ENCODE assay signal across 8 cellular contexts in the genomic region with DNA sequence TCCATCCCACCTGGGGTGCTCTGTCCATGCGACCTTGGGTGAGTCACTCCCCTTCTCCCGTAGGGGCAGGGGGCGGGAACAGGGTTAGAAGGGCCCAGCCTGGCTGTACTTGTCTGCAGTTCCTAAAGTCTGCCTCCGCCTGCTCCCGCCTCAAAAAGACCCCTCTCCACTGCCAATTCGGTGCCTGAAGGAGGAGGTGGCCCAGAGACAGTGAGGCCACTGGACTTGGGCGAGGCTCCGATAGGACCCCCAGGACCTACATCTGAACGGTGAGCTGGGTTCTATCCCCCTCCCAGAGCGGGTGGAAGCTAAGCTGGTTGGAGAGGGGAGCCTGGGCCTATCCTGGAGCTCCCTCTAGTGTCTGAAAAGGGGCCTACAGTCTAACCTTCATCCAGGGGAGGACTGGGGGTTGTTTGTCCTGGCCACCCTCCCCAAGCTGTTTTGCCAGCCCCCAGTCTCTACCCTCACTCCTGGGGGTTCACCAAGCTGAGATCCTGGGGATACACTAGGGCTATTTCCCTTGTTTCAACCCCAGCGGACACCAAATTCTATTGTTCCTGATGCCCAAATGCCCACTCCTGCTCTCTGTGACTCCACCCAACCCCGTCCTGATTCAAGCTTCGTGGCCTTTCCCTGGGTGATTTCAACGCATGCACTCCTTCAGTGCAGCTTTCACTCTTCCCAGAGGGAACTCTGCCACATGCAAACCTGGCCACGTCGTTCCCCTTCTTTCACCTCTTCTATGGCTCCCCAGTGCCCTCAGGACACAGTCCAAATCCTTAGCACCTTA. TPM values are rescaled to one million over a fixed set of nuclear protein-coding genes. Genes with fewer than 3 reads are reported as not detected.
DNase-seq lines count a peak whose midpoint lies in the region; ATAC-seq and TF ChIP-seq lines count a peak whose summit lies in the region.

No MANE protein-coding gene starts in this region.

- H3K4me1 Mint-ChIP-seq in mesothelial cell of epicardium: peaks cover 14% of the 10 kb centered on the region

- ATAC-seq in HG02981 (IDR thresholded peaks at IDR 0.05; ENCODE audit: unreplicated experiment): peak; percentile 54
- ATAC-seq in HG03097 (IDR thresholded peaks at IDR 0.05; ENCODE audit: low FRiP score, unreplicated experiment): no peak

- H3K27me3 Mint-ChIP-seq in mesothelial cell of epicardium (ENCODE audit: low read depth): peaks cover 24% of the 10 kb centered on the region

- no peaks in the 10 kb centered on the region for H3K36me3 Mint-ChIP-seq in mesothelial cell of epicardium

- DNase-seq in NCI-H526 treated with DMSO at 0.1 percent for 48 hours (lab: John Stamatoyannopoulos, UW): peak; percentile 16
- peak; percentile 61 for DNase-seq in activated CD4-positive, alpha-beta T cell treated with anti-CD3 and anti-CD28 coated beads, Interleukin-2, amount 50 U/mL, for 1 hour
- DNase-seq in dermis microvascular lymphatic vessel endothelial cell (ENCODE audit: low read depth in 2 of 2): peak; percentile 30 to 62
- DNase-seq in mesothelial cell of epicardium (ENCODE audit: low spot score in 2 of 2, unreplicated experiment in 2 of 2): peak in 1 of 2 experiments; percentile 80
- DNase-seq in stimulated activated CD8-positive, alpha-beta memory T cell treated with anti-CD3 and anti-CD28 coated beads, Interleukin-7, amount 100 ng/mL, for 4 hours (ENCODE audit: low read depth in 2 of 2): peak; percentile 27 to 36

- no peak overlapping the region for H3K4me3 Mint-ChIP-seq in mesothelial cell of epicardium

- no peak overlapping the region for H3K27ac Mint-ChIP-seq in mesothelial cell of epicardium

- no peaks in the 10 kb centered on the region for H3K9me3 Mint-ChIP-seq in mesothelial cell of epicardium

- TF ChIP-seq CTCF in GM12873 (IDR thresholded peaks at IDR 0.05; ENCODE audit: insufficient read depth, low read depth, low read length, missing control alignments) (peak; percentile 99), mesothelial cell of epicardium (IDR thresholded peaks at IDR 0.05; ENCODE audit: unreplicated experiment) (peak; percentile 83)

RNA-seq across cellular contexts. Expression of a gene that starts 6.1 kb away (rescaled TPM):
- total RNA-seq in dermis microvascular lymphatic vessel endothelial cell (not detected in 2 replicates), mesothelial cell of epicardium (35.1 to 43.0 TPM (median 41.0 TPM) in 3 replicates)

Comparison
In these comparisons a context has a peak if more than half of its experiments do, and no peak if none do; other contexts are left out.
1. RNA of a gene that starts 6.1 kb away (total RNA-seq): 35.1 to 43.0 TPM in mesothelial cell of epicardium; not detected in dermis microvascular lymphatic vessel endothelial cell; every median in the first group is over 10 times any median in the second.